ENCODE assay signal across 18 cellular contexts in the genomic region with DNA sequence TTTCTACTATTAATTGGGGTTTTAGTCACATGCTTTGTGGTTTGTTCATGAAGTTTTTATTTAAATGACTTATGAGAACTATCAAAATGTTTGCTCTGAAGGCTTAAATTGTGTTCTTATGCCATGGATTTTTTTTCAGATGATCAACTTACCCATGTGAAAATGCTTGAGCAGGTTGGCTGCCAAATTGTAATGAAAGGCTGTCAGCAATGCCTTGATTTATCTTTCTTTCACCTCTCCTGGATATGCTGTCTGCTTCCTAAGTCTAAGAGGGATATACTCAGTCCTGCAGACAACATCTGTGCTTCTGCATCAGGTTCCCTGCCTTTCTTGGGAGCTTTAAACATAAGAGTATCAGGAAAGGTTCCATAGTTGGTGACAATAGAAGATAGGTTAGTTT. TPM values are rescaled to one million over a fixed set of nuclear protein-coding genes. Genes with fewer than 3 reads are reported as not detected.
A peak's percentile ranks its signal among the peaks of the same experiment; 100 is the strongest.
DNase-seq lines count a peak whose midpoint lies in the region; ATAC-seq and TF ChIP-seq lines count a peak whose summit lies in the region.
"Had no signal": no experiment of that assay in that cellular context is flagged by ENCODE, and none has a peak within 500 bp of the region (broad histone marks: within the 10 kb centered on the region; RNA-seq: fewer than 3 reads in every experiment).

No MANE protein-coding gene starts in this region.

- no peak overlapping the region for H3K4me3 Mint-ChIP-seq in activated naive CD4-positive, alpha-beta T cell treated with anti-CD3 and anti-CD28 coated beads for 36 hours
- H3K4me3 Mint-ChIP-seq: T-helper 2 cell treated with Interferon-gamma antibody and Interleukin-4, amounts not matched to agents 5 μg/mL and 100 μg/mL, for 36 hours had no signal

- intact Hi-C loops in dorsolateral prefrontal cortex (cut with DNase I) = no loop called here
- intact Hi-C loops in activated naive CD4-positive, alpha-beta T cell treated with anti-CD3 and anti-CD28 coated beads for 36 hours (cut with micrococcal nuclease) = no loop called here

- no peaks in the 10 kb centered on the region for H3K36me3 Mint-ChIP-seq in activated naive CD4-positive, alpha-beta T cell treated with anti-CD3 and anti-CD28 coated beads for 36 hours (ENCODE audit: low read depth)

- H3K4me1 Mint-ChIP-seq in activated naive CD4-positive, alpha-beta T cell treated with anti-CD3 and anti-CD28 coated beads for 36 hours (ENCODE audit: low read depth) = no peaks in the 10 kb centered on the region

- DNase-seq in NCI-H2171 treated with DMSO at 0.1 percent for 48 hours (lab: John Stamatoyannopoulos, UW) (peak; percentile 61), NCI-H2171 (lab: John Stamatoyannopoulos, UW) (no peak), dorsolateral prefrontal cortex (no peak), substantia nigra (lab: John Stamatoyannopoulos, UW) (no peak)
- no peak for DNase-seq in activated CD4-positive, alpha-beta T cell treated with anti-CD3 and anti-CD28 coated beads for 1 hour
- no peak for DNase-seq in activated naive CD4-positive, alpha-beta T cell treated with anti-CD3 and anti-CD28 coated beads for 36 hours
- DNase-seq: Caco-2, DMS79 treated with DMSO at 0.1 percent for 48 hours, GDM1, H7, NCI-H1436 treated with DMSO at 0.1 percent for 48 hours, NCI-H2081 treated with DMSO at 0.1 percent for 48 hours, SW 1271 had no signal

- no peak for TF ChIP-seq RAD21 in Ishikawa (IDR thresholded peaks at IDR 0.05; ENCODE audit: low read depth)

- no peak for TF ChIP-seq EP300 in Ishikawa (IDR thresholded peaks at IDR 0.05; ENCODE audit: borderline replicate concordance)

- no peaks in the 10 kb centered on the region for H3K27me3 ChIP-seq in dorsolateral prefrontal cortex
- H3K27me3 ChIP-seq: SJSA1 had no signal

- no peaks in the 10 kb centered on the region for H3K9me3 Mint-ChIP-seq in activated naive CD4-positive, alpha-beta T cell treated with anti-CD3 and anti-CD28 coated beads for 36 hours
- H3K9me3 Mint-ChIP-seq: T-helper 2 cell treated with Interferon-gamma antibody and Interleukin-4, amounts not matched to agents 5 μg/mL and 100 μg/mL, for 36 hours had no signal

- no peak overlapping the region for H3K4me3 ChIP-seq in dorsolateral prefrontal cortex
- H3K4me3 ChIP-seq: SJSA1 had no signal

- CTCF ChIA-PET in activated naive CD4-positive, alpha-beta T cell treated with anti-CD3 and anti-CD28 coated beads for 36 hours (lab: Charles Lee) = no interaction called here

- no peak for TF ChIP-seq CTCF in dorsolateral prefrontal cortex (IDR thresholded peaks at IDR 0.05 in 54 of 56, conservative IDR thresholded peaks at IDR 0.05 in 2 of 56; ENCODE audit: low read depth in 1 of 56, partially characterized antibody in 56 of 56)

- H3K27ac Mint-ChIP-seq in activated naive CD4-positive, alpha-beta T cell treated with anti-CD3 and anti-CD28 coated beads for 36 hours = no peak overlapping the region
- H3K27ac Mint-ChIP-seq: T-helper 2 cell treated with Interferon-gamma antibody and Interleukin-4, amounts not matched to agents 5 μg/mL and 100 μg/mL, for 36 hours had no signal

- peaks cover 3% of the 10 kb centered on the region for H3K27me3 Mint-ChIP-seq in activated naive CD4-positive, alpha-beta T cell treated with anti-CD3 and anti-CD28 coated beads for 36 hours (ENCODE audit: low read depth)

- ATAC-seq in GM19023 (IDR thresholded peaks at IDR 0.05; ENCODE audit: unreplicated experiment) = no peak

- peak overlapping the region in 31 of 59 donors; percentile 3 to 62 (median 36) for H3K27ac ChIP-seq in dorsolateral prefrontal cortex
- H3K27ac ChIP-seq in substantia nigra (ENCODE audit: low read depth, low read length, poor library complexity, severe bottlenecking) = peak overlapping the region; percentile 41
- H3K27ac ChIP-seq: 22Rv1, SJSA1 had no signal

TF ChIP-seq in Ishikawa, 13 proteins besides CTCF, POLR2A, EP300 and RAD21:
- TF ChIP-seq FOXM1 (IDR thresholded peaks at IDR 0.05; ENCODE audit: borderline replicate concordance, low read depth) = no peak
- peak; percentile 64 for TF ChIP-seq NFIC (IDR thresholded peaks at IDR 0.05)
- TF ChIP-seq CREB1 (IDR thresholded peaks at IDR 0.05; ENCODE audit: low read depth) = no peak

RNA-seq across cellular contexts. Expression of gene FMNL2, which starts 50.7 kb away (rescaled TPM):
- total RNA-seq in dorsolateral prefrontal cortex = 100 to 1,000 TPM; 118 to 440 (median 197) TPM
- total RNA-seq in activated naive CD4-positive, alpha-beta T cell treated with anti-CD3 and anti-CD28 coated beads for 36 hours = 1 to 10 TPM; 2.5 to 2.7 TPM

Comparison
In these comparisons a context has a peak if more than half of its experiments do, and no peak if none do; other contexts are left out.
1. RNA of gene FMNL2, which starts 50.7 kb away (total RNA-seq): 118 to 440 TPM in dorsolateral prefrontal cortex; 2.5 to 2.7 TPM in activated naive CD4-positive, alpha-beta T cell treated with anti-CD3 and anti-CD28 coated beads for 36 hours; every median in the first group is over 10 times any median in the second.